In genomic region chr2:187581125-187581896, GRCh38 we compare ENCODE assay signal across 1 cellular context.
TF ChIP-seq lines count a peak whose summit lies in the region.

No MANE protein-coding gene starts in this region.

TF ChIP-seq in H1, 55 proteins besides CTCF, POLR2A, EP300 and RAD21:
- no peak for TF ChIP-seq SAP30 (IDR thresholded peaks at IDR 0.05; ENCODE audit: insufficient read depth, insufficient replicate concordance, low read length)
- TF ChIP-seq, protein P1, sequence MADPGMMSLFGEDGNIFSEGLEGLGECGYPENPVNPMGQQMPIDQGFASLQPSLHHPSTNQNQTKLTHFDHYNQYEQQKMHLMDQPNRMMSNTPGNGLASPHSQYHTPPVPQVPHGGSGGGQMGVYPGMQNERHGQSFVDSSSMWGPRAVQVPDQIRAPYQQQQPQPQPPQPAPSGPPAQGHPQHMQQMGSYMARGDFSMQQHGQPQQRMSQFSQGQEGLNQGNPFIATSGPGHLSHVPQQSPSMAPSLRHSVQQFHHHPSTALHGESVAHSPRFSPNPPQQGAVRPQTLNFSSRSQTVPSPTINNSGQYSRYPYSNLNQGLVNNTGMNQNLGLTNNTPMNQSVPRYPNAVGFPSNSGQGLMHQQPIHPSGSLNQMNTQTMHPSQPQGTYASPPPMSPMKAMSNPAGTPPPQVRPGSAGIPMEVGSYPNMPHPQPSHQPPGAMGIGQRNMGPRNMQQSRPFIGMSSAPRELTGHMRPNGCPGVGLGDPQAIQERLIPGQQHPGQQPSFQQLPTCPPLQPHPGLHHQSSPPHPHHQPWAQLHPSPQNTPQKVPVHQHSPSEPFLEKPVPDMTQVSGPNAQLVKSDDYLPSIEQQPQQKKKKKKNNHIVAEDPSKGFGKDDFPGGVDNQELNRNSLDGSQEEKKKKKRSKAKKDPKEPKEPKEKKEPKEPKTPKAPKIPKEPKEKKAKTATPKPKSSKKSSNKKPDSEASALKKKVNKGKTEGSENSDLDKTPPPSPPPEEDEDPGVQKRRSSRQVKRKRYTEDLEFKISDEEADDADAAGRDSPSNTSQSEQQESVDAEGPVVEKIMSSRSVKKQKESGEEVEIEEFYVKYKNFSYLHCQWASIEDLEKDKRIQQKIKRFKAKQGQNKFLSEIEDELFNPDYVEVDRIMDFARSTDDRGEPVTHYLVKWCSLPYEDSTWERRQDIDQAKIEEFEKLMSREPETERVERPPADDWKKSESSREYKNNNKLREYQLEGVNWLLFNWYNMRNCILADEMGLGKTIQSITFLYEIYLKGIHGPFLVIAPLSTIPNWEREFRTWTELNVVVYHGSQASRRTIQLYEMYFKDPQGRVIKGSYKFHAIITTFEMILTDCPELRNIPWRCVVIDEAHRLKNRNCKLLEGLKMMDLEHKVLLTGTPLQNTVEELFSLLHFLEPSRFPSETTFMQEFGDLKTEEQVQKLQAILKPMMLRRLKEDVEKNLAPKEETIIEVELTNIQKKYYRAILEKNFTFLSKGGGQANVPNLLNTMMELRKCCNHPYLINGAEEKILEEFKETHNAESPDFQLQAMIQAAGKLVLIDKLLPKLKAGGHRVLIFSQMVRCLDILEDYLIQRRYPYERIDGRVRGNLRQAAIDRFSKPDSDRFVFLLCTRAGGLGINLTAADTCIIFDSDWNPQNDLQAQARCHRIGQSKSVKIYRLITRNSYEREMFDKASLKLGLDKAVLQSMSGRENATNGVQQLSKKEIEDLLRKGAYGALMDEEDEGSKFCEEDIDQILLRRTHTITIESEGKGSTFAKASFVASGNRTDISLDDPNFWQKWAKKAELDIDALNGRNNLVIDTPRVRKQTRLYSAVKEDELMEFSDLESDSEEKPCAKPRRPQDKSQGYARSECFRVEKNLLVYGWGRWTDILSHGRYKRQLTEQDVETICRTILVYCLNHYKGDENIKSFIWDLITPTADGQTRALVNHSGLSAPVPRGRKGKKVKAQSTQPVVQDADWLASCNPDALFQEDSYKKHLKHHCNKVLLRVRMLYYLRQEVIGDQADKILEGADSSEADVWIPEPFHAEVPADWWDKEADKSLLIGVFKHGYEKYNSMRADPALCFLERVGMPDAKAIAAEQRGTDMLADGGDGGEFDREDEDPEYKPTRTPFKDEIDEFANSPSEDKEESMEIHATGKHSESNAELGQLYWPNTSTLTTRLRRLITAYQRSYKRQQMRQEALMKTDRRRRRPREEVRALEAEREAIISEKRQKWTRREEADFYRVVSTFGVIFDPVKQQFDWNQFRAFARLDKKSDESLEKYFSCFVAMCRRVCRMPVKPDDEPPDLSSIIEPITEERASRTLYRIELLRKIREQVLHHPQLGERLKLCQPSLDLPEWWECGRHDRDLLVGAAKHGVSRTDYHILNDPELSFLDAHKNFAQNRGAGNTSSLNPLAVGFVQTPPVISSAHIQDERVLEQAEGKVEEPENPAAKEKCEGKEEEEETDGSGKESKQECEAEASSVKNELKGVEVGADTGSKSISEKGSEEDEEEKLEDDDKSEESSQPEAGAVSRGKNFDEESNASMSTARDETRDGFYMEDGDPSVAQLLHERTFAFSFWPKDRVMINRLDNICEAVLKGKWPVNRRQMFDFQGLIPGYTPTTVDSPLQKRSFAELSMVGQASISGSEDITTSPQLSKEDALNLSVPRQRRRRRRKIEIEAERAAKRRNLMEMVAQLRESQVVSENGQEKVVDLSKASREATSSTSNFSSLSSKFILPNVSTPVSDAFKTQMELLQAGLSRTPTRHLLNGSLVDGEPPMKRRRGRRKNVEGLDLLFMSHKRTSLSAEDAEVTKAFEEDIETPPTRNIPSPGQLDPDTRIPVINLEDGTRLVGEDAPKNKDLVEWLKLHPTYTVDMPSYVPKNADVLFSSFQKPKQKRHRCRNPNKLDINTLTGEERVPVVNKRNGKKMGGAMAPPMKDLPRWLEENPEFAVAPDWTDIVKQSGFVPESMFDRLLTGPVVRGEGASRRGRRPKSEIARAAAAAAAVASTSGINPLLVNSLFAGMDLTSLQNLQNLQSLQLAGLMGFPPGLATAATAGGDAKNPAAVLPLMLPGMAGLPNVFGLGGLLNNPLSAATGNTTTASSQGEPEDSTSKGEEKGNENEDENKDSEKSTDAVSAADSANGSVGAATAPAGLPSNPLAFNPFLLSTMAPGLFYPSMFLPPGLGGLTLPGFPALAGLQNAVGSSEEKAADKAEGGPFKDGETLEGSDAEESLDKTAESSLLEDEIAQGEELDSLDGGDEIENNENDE (IDR thresholded peaks at IDR 0.05; ENCODE audit: insufficient replicate concordance, low read length), result no peak
- TF ChIP-seq NRF1 (IDR thresholded peaks at IDR 0.05; ENCODE audit: low read depth, low read length), result no peak
- no peak for TF ChIP-seq SUZ12 (IDR thresholded peaks at IDR 0.05; ENCODE audit: low read length)
- no peak for TF ChIP-seq BACH1 (IDR thresholded peaks at IDR 0.05; ENCODE audit: low read length)
- TF ChIP-seq TAF1 (IDR thresholded peaks at IDR 0.05; ENCODE audit: low read depth, low read length), result no peak
- TF ChIP-seq, protein P2, sequence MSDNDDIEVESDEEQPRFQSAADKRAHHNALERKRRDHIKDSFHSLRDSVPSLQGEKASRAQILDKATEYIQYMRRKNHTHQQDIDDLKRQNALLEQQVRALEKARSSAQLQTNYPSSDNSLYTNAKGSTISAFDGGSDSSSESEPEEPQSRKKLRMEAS (IDR thresholded peaks at IDR 0.05), result no peak
- TF ChIP-seq TCF12 (IDR thresholded peaks at IDR 0.05; ENCODE audit: low read depth, low read length), result no peak
- TF ChIP-seq GTF2F1 (IDR thresholded peaks at IDR 0.05; ENCODE audit: borderline replicate concordance, low read depth, low read length), result no peak
- no peak for TF ChIP-seq CBX5 (IDR thresholded peaks at IDR 0.05; ENCODE audit: low read depth, low read length)
- no peak for TF ChIP-seq ZNF274 (IDR thresholded peaks at IDR 0.05; ENCODE audit: borderline replicate concordance, extremely low read depth, low read length)
- TF ChIP-seq FOSL1 (IDR thresholded peaks at IDR 0.05; ENCODE audit: insufficient read depth, low read depth, low read length), result no peak
- TF ChIP-seq POLR2AphosphoS5 (IDR thresholded peaks at IDR 0.05; ENCODE audit: low read depth, low read length), result no peak
- TF ChIP-seq SIN3A (conservative IDR thresholded peaks at IDR 0.05 in 1 of 2, IDR thresholded peaks at IDR 0.05 in 1 of 2; ENCODE audit: low read depth in 1 of 2, low read length in 2 of 2), result no peak
- TF ChIP-seq CBX8 (IDR thresholded peaks at IDR 0.05; ENCODE audit: borderline replicate concordance, low read depth, low read length), result no peak
- no peak for TF ChIP-seq KDM5A (IDR thresholded peaks at IDR 0.05; ENCODE audit: low read length)
- TF ChIP-seq SIX5 (IDR thresholded peaks at IDR 0.05; ENCODE audit: low read depth, low read length), result no peak
- no peak for TF ChIP-seq CEBPB (IDR thresholded peaks at IDR 0.05; ENCODE audit: low read depth, low read length)
